ENCODE assay signal across 34 cellular contexts in the genomic region with DNA sequence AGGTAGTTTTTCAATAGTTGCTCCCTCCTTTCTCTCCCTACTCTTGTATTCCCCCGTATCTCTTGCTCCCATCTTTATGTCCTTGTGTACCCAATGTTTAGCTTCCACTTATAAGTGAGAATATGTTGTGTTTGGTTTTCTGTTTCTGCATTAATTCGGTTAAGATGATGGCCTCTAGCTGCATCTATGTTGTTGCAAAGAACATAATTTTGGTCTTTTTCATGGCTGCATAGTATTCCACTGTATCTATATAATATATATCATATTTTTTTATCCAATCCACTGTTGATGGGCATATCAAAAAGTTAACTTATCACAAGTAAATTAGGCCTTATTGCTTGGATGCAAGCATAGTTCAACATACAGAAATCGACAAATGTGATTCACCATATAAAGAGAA.
DNase-seq lines count a peak whose midpoint lies in the region; ATAC-seq, FAIRE-seq and TF ChIP-seq lines count a peak whose summit lies in the region.
"Had no signal": no experiment of that assay in that cellular context is flagged by ENCODE, and none has a peak within 500 bp of the region (broad histone marks: within the 10 kb centered on the region; RNA-seq: fewer than 3 reads in every experiment).

No MANE protein-coding gene starts in this region.

- peaks cover 8% of the 10 kb centered on the region for H3K4me1 Mint-ChIP-seq in WTC11
- no peaks in the 10 kb centered on the region for H3K4me1 Mint-ChIP-seq in activated CD8-positive, alpha-beta T cell treated with anti-CD3 and anti-CD28 coated beads, Interleukin-2, amount 10 ng/mL, durations not matched to agents 7 days and 5 days (ENCODE audit: low read depth)
- H3K4me1 Mint-ChIP-seq: B cell; CD14-positive monocyte; CD4-positive, alpha-beta memory T cell; CD4-positive, CD25-positive, alpha-beta regulatory T cell; CD8-positive, alpha-beta memory T cell had no signal

- no peak for TF ChIP-seq RAD21 in K562 (CRISPR knock-in tag; conservative IDR thresholded peaks at IDR 0.05 in 1 of 2, IDR thresholded peaks at IDR 0.05 in 1 of 2)

- DNase-seq in WTC11 (ENCODE audit: low spot score) (no peak), K562 (ENCODE audit: extremely low read depth in 1 of 4, low spot score in 3 of 4) (no peak), BE2C (no peak)
- DNase-seq in stimulated activated CD4-positive, alpha-beta T cell treated with anti-CD3 and anti-CD28 coated beads, Interleukin-1b, Interleukin-23, amount 100 ng/mL, for 48 hours: no peak
- DNase-seq in activated CD8-positive, alpha-beta T cell treated with anti-CD3 and anti-CD28 coated beads, Interleukin-2, amount 10 ng/mL, durations not matched to agents 7 days and 5 days: no peak
- DNase-seq: 8988T; ACHN; AML-193; C1 segment of cervical spinal cord; Caco-2; Calu3; CD4-positive, alpha-beta memory T cell; CD4-positive, alpha-beta T cell; CD4-positive, CD25-positive, alpha-beta regulatory T cell; CD8-positive, alpha-beta memory T cell; CD8-positive, alpha-beta T cell; COR-L47; DMS 273 treated with DMSO at 0.1 percent for 48 hours; DMS153; DMS53; DMS79; DMS79 treated with DMSO at 0.1 percent for 48 hours; DND-41; EL had no signal

- no TSS peak for BruUV-seq in K562 (replicated peaks; lab: Mats Ljungman, UMichigan)

- H3K9me3 Mint-ChIP-seq in WTC11: peaks cover 9% of the 10 kb centered on the region
- H3K9me3 Mint-ChIP-seq in activated CD8-positive, alpha-beta T cell treated with anti-CD3 and anti-CD28 coated beads, Interleukin-2, amount 10 ng/mL, durations not matched to agents 7 days and 5 days (ENCODE audit: insufficient read depth): peaks cover 6% of the 10 kb centered on the region

- intact Hi-C loops in K562 (cut with micrococcal nuclease): no loop called here

- TF ChIP-seq CTCF in HEK293 (tag by site-specific recombination; IDR thresholded peaks at IDR 0.05): no peak
- TF ChIP-seq CTCF in WTC11 (IDR thresholded peaks at IDR 0.05): no peak
- no peak for TF ChIP-seq CTCF in K562 (IDR thresholded peaks at IDR 0.05 in 2 of 3, conservative IDR thresholded peaks at IDR 0.05 in 1 of 3; ENCODE audit: insufficient read depth in 2 of 3, low read depth in 1 of 3, low read length in 3 of 3)
- TF ChIP-seq CTCF in BE2C (IDR thresholded peaks at IDR 0.05; ENCODE audit: low read depth, low read length): no peak

- H3K36me3 ChIP-seq in HEK293 (ENCODE audit: control insufficient read depth in 2 of 2, insufficient read depth in 1 of 2, low read length in 2 of 2) (no peaks in the 10 kb centered on the region), K562 (ENCODE audit: control insufficient read depth, insufficient read depth, low read length) (no peaks in the 10 kb centered on the region), BE2C (no peaks in the 10 kb centered on the region)
- H3K36me3 ChIP-seq: BLaER1; BLaER1 treated with 17β-estradiol and CSF1 and Interleukin-3, amounts not matched to agents 10 nM and 100 nM had no signal

- WGBS in K562 (ENCODE audit: insufficient coverage, low coverage, missing lambda C conversion rate): 3% methylated on average over 3 of the region's 3 CpGs

- TF ChIP-seq POLR2A in K562 (conservative IDR thresholded peaks at IDR 0.05): no peak

- H3K4me1 ChIP-seq in HEK293 (ENCODE audit: control insufficient read depth, insufficient read depth, low read length) (no peaks in the 10 kb centered on the region), K562 (replicated peaks in 1 of 2; ENCODE audit: control insufficient read depth in 2 of 2, insufficient read depth in 2 of 2, low read length in 2 of 2) (no peaks in the 10 kb centered on the region), BE2C (no peaks in the 10 kb centered on the region)
- H3K4me1 ChIP-seq: A549, Caco-2 had no signal

- H3K4me3 Mint-ChIP-seq in WTC11: no peak overlapping the region
- H3K4me3 Mint-ChIP-seq in activated CD8-positive, alpha-beta T cell treated with anti-CD3 and anti-CD28 coated beads, Interleukin-2, amount 10 ng/mL, durations not matched to agents 7 days and 5 days: no peak overlapping the region
- H3K4me3 Mint-ChIP-seq: B cell; CD14-positive monocyte; CD4-positive, alpha-beta memory T cell; CD4-positive, alpha-beta T cell; CD4-positive, CD25-positive, alpha-beta regulatory T cell; CD8-positive, alpha-beta memory T cell; CD8-positive, alpha-beta T cell had no signal

- H3K79me2 ChIP-seq in K562 (ENCODE audit: control insufficient read depth, insufficient read depth, low read length): no peaks in the 10 kb centered on the region

- H3K4me3 ChIP-seq in HEK293 (ENCODE audit: low read depth, low read length) (no peak overlapping the region), K562 (no peak overlapping the region), BE2C (ENCODE audit: low read depth, low read length) (no peak overlapping the region)
- H3K4me3 ChIP-seq: A549; BLaER1; BLaER1 treated with 17β-estradiol and CSF1 and Interleukin-3, amounts not matched to agents 10 nM and 100 nM had no signal

- no peak overlapping the region for H3K4me2 ChIP-seq in K562 (ENCODE audit: insufficient read depth, low read length)
- H3K4me2 ChIP-seq: A549; BLaER1; BLaER1 treated with 17β-estradiol and CSF1 and Interleukin-3, amounts not matched to agents 10 nM and 100 nM had no signal

- POLR2A ChIA-PET in HEK293 (lab: Yijun Ruan, JAX): no interaction called here
- POLR2A ChIA-PET in WTC11 (lab: Charles Lee): no interaction called here
- POLR2A ChIA-PET in K562 (lab: Yijun Ruan, JAX): no interaction called here
- POLR2A ChIA-PET in activated CD8-positive, alpha-beta T cell treated with anti-CD3 and anti-CD28 coated beads, Interleukin-2, amount 10 ng/mL, durations not matched to agents 7 days and 5 days (lab: Charles Lee): no interaction called here

- H2AFZ ChIP-seq in K562 (ENCODE audit: low read depth, low read length): no peak overlapping the region

- no peak for FAIRE-seq in K562 (lab: Jason Lieb, UNC)
- FAIRE-seq: A204.1, A549, D721Med had no signal

- no peak overlapping the region for H3K27ac Mint-ChIP-seq in WTC11
- H3K27ac Mint-ChIP-seq in activated CD8-positive, alpha-beta T cell treated with anti-CD3 and anti-CD28 coated beads, Interleukin-2, amount 10 ng/mL, durations not matched to agents 7 days and 5 days: no peak overlapping the region
- H3K27ac Mint-ChIP-seq: B cell; CD14-positive monocyte; CD4-positive, alpha-beta memory T cell; CD4-positive, alpha-beta T cell; CD4-positive, CD25-positive, alpha-beta regulatory T cell; CD8-positive, alpha-beta memory T cell; CD8-positive, alpha-beta T cell had no signal

- in situ Hi-C loops in K562 (cut with MboI): no loop called here

- H3K27me3 ChIP-seq in K562 (ENCODE audit: control insufficient read depth in 2 of 2, insufficient read depth in 2 of 2, low read length in 2 of 2): peaks cover 0 to 8% of the 10 kb centered on the region in 2 experiments; a peak in 1 of 5 replicates
- H3K27me3 ChIP-seq in BE2C: peaks cover 9% of the 10 kb centered on the region; the same call in 1 of the 2 replicates
- H3K27me3 ChIP-seq: BLaER1; BLaER1 treated with 17β-estradiol and CSF1 and Interleukin-3, amounts not matched to agents 10 nM and 100 nM had no signal

- CTCF ChIA-PET in HEK293 (lab: Yijun Ruan, JAX): interaction anchor here (0.7 to 0.8 kb wide), 2 partner anchors 34 to 550 kb away, joined by 3 read pairs; no protein-coding TSS in a partner anchor
- CTCF ChIA-PET in WTC11 (lab: Charles Lee): interaction anchor here (1.4 kb wide), 1 partner anchor 35 kb away, joined by 3 read pairs; no protein-coding TSS in a partner anchor
- CTCF ChIA-PET in K562 (lab: Yijun Ruan, JAX; ENCODE audit: low intra/inter-chr PET ratio): no interaction called here
- CTCF ChIA-PET in activated CD8-positive, alpha-beta T cell treated with anti-CD3 and anti-CD28 coated beads, Interleukin-2, amount 10 ng/mL, durations not matched to agents 7 days and 5 days (lab: Charles Lee): no interaction called here

- no peaks in the 10 kb centered on the region; the same call in 1 of the 2 replicates for H3K27me3 Mint-ChIP-seq in WTC11 (ENCODE audit: low read depth)
- no peaks in the 10 kb centered on the region for H3K27me3 Mint-ChIP-seq in activated CD8-positive, alpha-beta T cell treated with anti-CD3 and anti-CD28 coated beads, Interleukin-2, amount 10 ng/mL, durations not matched to agents 7 days and 5 days (ENCODE audit: low read depth)
- H3K27me3 Mint-ChIP-seq: B cell; CD4-positive, alpha-beta memory T cell; CD4-positive, alpha-beta T cell; CD4-positive, CD25-positive, alpha-beta regulatory T cell; CD8-positive, alpha-beta memory T cell had no signal

- no peak for TF ChIP-seq EP300 in K562 (IDR thresholded peaks at IDR 0.05; ENCODE audit: low read length)

- H3K9me3 ChIP-seq in HEK293 (ENCODE audit: control insufficient read depth, insufficient read depth, low read depth, low read length) (no peaks in the 10 kb centered on the region), K562 (replicated peaks; ENCODE audit: control insufficient read depth, insufficient read depth, low read depth, low read length) (0 out of 2 replicates have a peak, but pooled peaks cover 2% of the 10 kb centered on the region), BE2C (no peaks in the 10 kb centered on the region)

- H4K20me1 ChIP-seq in K562 (replicated peaks; ENCODE audit: control insufficient read depth, insufficient read depth, low read length): no peaks in the 10 kb centered on the region
- H4K20me1 ChIP-seq: BLaER1; BLaER1 treated with 17β-estradiol and CSF1 and Interleukin-3, amounts not matched to agents 10 nM and 100 nM had no signal

- 0 out of 2 replicates have a peak, but pooled peaks cover 2% of the 10 kb centered on the region for H3K36me3 Mint-ChIP-seq in WTC11
- H3K36me3 Mint-ChIP-seq in activated CD8-positive, alpha-beta T cell treated with anti-CD3 and anti-CD28 coated beads, Interleukin-2, amount 10 ng/mL, durations not matched to agents 7 days and 5 days (ENCODE audit: low read depth): no peaks in the 10 kb centered on the region
- H3K36me3 Mint-ChIP-seq: CD14-positive monocyte; CD4-positive, alpha-beta memory T cell; CD4-positive, CD25-positive, alpha-beta regulatory T cell; CD8-positive, alpha-beta memory T cell; CD8-positive, alpha-beta T cell had no signal

- H3K9ac ChIP-seq in K562 (ENCODE audit: insufficient read depth in 1 of 2, low read depth in 2 of 2, low read length in 2 of 2): no peak overlapping the region
- H3K9ac ChIP-seq: BLaER1; BLaER1 treated with 17β-estradiol and CSF1 and Interleukin-3, amounts not matched to agents 10 nM and 100 nM had no signal

- no peak overlapping the region for H3K27ac ChIP-seq in HEK293 (ENCODE audit: extremely low read depth, low read depth, low read length)
- no peak overlapping the region for H3K27ac ChIP-seq in K562 (ENCODE audit: extremely low read depth, low read depth, low read length)
- H3K27ac ChIP-seq: 22Rv1; A549; BLaER1; BLaER1 treated with 17β-estradiol and CSF1 and Interleukin-3, amounts not matched to agents 10 nM and 100 nM; C4-2B had no signal

- H3K9me1 ChIP-seq in K562 (ENCODE audit: control insufficient read depth, insufficient read depth, low read length): no peaks in the 10 kb centered on the region

- ATAC-seq in WTC11: no peak
- ATAC-seq in K562: no peak
- no peak for ATAC-seq in activated CD8-positive, alpha-beta T cell treated with anti-CD3 and anti-CD28 coated beads, Interleukin-2, amount 10 ng/mL, durations not matched to agents 7 days and 5 days
- ATAC-seq: A549; CD8-positive, alpha-beta T cell had no signal

TF ChIP-seq in WTC11, 78 proteins besides CTCF, POLR2A, EP300 and RAD21 (continues in another document):
- TF ChIP-seq MXD4 (CRISPR knock-in tag; IDR thresholded peaks at IDR 0.05; ENCODE audit: borderline replicate concordance): no peak

Comparison
In these comparisons a context has a peak if more than half of its experiments do, and no peak if none do; other contexts are left out.
1. CTCF ChIA-PET loops: an anchor here in HEK293 (0.7 to 0.8 kb wide) and WTC11 (1.4 kb wide); none called in K562 and activated CD8-positive, alpha-beta T cell treated with anti-CD3 and anti-CD28 coated beads, Interleukin-2, amount 10 ng/mL, durations not matched to agents 7 days and 5 days.
2. Of the 44 proteins assayed by ChIP-seq in both K562 and HEK293: peak only in K562: none; only in HEK293: none; in both: ZNF146; in neither: 43.